9 cellular contexts compared by ENCODE assay signal in genomic region chr4:83284161-83285021, GRCh38.
DNase-seq lines count a peak whose midpoint lies in the region; ATAC-seq and FAIRE-seq lines count a peak whose summit lies in the region.
"Had no signal": no experiment of that assay in that cellular context is flagged by ENCODE, and none has a peak within 500 bp of the region (broad histone marks: within the 10 kb centered on the region; RNA-seq: fewer than 3 reads in every experiment).

TSS of gene COQ2 (minus strand) at chr4:83284798. CDS start at chr4:83284764, 34 bp downstream.

- ATAC-seq in GM18873 (IDR thresholded peaks at IDR 0.05; ENCODE audit: low FRiP score, unreplicated experiment) = peak; percentile 84
- ATAC-seq in HG03139 (IDR thresholded peaks at IDR 0.05; ENCODE audit: unreplicated experiment) = peak; percentile 80

- DNase-seq in AG08396 (ENCODE audit: low spot score) = peak; percentile 98
- peak; percentile 78 for DNase-seq in NCI-H2227 treated with DMSO at 0.1 percent for 48 hours (lab: John Stamatoyannopoulos, UW)
- peak; percentile 85 to 89 (median 86) for DNase-seq in activated CD4-positive, CD25-positive, alpha-beta regulatory T cell (lab: John Stamatoyannopoulos, UW)
- peak; percentile 90 for DNase-seq in central memory CD4-positive, alpha-beta T cell
- DNase-seq in stimulated activated CD4-positive, alpha-beta T cell treated with anti-CD3 and anti-CD28 coated beads, Interleukin-12 subunit alpha, Interleukin-12 subunit beta, amount 100 ng/mL, for 4 hours = peak; percentile 96

- FAIRE-seq in islet of Langerhans (lab: Jason Lieb, UNC) = peak; percentile 68
- FAIRE-seq: endometrium had no signal

Comparison
In these comparisons a context has a peak if more than half of its experiments do, and no peak if none do; other contexts are left out.
1. Peak in every context shown above with its lines: DNase-seq and ATAC-seq.